Comparison of ENCODE assay signal across 24 cellular contexts in the genomic region with DNA sequence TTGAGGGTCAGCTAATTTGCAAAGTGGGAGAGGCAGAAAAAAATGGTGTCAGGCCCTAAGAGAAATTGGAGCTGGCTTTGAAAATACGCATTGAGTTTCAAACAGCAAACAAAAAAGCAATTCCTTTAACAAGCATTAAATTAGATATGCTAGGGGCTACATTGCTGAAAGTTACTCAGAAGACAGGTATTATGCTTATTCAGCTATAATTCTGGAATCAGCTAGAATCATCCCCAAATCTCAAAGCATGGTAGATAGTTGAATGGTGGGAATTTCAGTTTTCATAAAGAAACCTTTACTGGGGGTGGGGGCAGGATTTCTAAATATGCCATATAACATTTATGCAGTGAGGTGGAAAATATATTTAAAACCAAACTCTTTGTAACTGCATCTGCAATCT.
"Had no signal": no experiment of that assay in that cellular context is flagged by ENCODE, and none has a peak within 500 bp of the region (broad histone marks: within the 10 kb centered on the region; RNA-seq: fewer than 3 reads in every experiment).

No MANE protein-coding gene starts in this region.

- H3K27me3 Mint-ChIP-seq: activated CD4-positive, alpha-beta T cell treated with anti-CD3 and anti-CD28 coated beads, Interleukin-2, amount 10 ng/mL, durations not matched to agents 24 days and 14 days; activated CD8-positive, alpha-beta memory T cell treated with anti-CD3 and anti-CD28 coated beads, Interleukin-2, amount 10 ng/mL, durations not matched to agents 7 days and 5 days; activated naive CD4-positive, alpha-beta T cell treated with anti-CD3 and anti-CD28 coated beads, Interleukin-2, amount 50 U/mL, for 24 hours; activated T-cell treated with anti-CD3 and anti-CD28 coated beads, Interleukin-2, amount 50 U/mL, for 24 hours; central memory CD8-positive, alpha-beta T cell had no signal

- H3K9me3 ChIP-seq: body of pancreas, MG63 had no signal

- H3K4me3 ChIP-seq: body of pancreas, MG63 had no signal

- H3K36me3 ChIP-seq: MG63 had no signal

- H3K27me3 ChIP-seq: body of pancreas, MG63 had no signal

- DNase-seq: activated CD4-positive, alpha-beta T cell treated with anti-CD3 and anti-CD28 coated beads, Interleukin-2, amount 10 ng/mL, durations not matched to agents 24 days and 14 days; activated CD4-positive, alpha-beta T cell treated with anti-CD3 and anti-CD28 coated beads, Interleukin-2, amount 50 U/mL, for 48 hours; activated CD8-positive, alpha-beta memory T cell treated with anti-CD3 and anti-CD28 coated beads, Interleukin-2, amount 10 ng/mL, durations not matched to agents 7 days and 5 days; activated effector memory CD4-positive, alpha-beta T cell treated with Interleukin-2 at 50 U/mL for 16 hours; activated naive CD4-positive, alpha-beta T cell; activated T-cell treated with anti-CD3 and anti-CD28 coated beads, Interleukin-2, amount 50 U/mL, for 24 hours; aorta; body of pancreas; MG63; MV-4-11; NCI-H1092 treated with DMSO at 0.1 percent for 48 hours; NCI-H1436; NCI-H1694 treated with DMSO at 0.1 percent for 48 hours; NCI-H2029 treated with DMSO at 0.1 percent for 48 hours; NCI-H345; NCI-H510A; NCI-H526 treated with DMSO at 0.1 percent for 48 hours; NCI-H82; SIG-M5 had no signal

- H3K36me3 Mint-ChIP-seq: activated naive CD4-positive, alpha-beta T cell treated with anti-CD3 and anti-CD28 coated beads, Interleukin-2, amount 50 U/mL, for 24 hours had no signal

- H3K9me3 Mint-ChIP-seq: activated CD4-positive, alpha-beta T cell treated with anti-CD3 and anti-CD28 coated beads, Interleukin-2, amount 10 ng/mL, durations not matched to agents 24 days and 14 days; activated naive CD4-positive, alpha-beta T cell treated with anti-CD3 and anti-CD28 coated beads, Interleukin-2, amount 50 U/mL, for 24 hours; activated T-cell treated with anti-CD3 and anti-CD28 coated beads, Interleukin-2, amount 50 U/mL, for 24 hours; activated T-helper 1 cell treated with anti-CD3 and anti-CD28 coated beads, Interleukin-12 subunit alpha, Interleukin-12 subunit beta, Interleukin-2, Interleukin-4 antibody, amounts not matched to agents 30 ng/mL and 10 ng/mL and 1 ng/mL, durations not matched to agents 14 hours and 24 hours and 36 hours; central memory CD8-positive, alpha-beta T cell; T-helper 2 cell treated with Interferon-gamma antibody and Interleukin-4, amounts not matched to agents 5 μg/mL and 100 μg/mL, for 36 hours had no signal

- H3K4me3 Mint-ChIP-seq: activated CD4-positive, alpha-beta T cell treated with anti-CD3 and anti-CD28 coated beads, Interleukin-2, amount 10 ng/mL, durations not matched to agents 24 days and 14 days; activated CD8-positive, alpha-beta memory T cell treated with anti-CD3 and anti-CD28 coated beads, Interleukin-2, amount 10 ng/mL, durations not matched to agents 7 days and 5 days; activated T-cell treated with anti-CD3 and anti-CD28 coated beads, Interleukin-2, amount 50 U/mL, for 24 hours; central memory CD8-positive, alpha-beta T cell had no signal

- H3K27ac Mint-ChIP-seq: activated CD4-positive, alpha-beta T cell treated with anti-CD3 and anti-CD28 coated beads, Interleukin-2, amount 10 ng/mL, durations not matched to agents 24 days and 14 days; activated CD8-positive, alpha-beta memory T cell treated with anti-CD3 and anti-CD28 coated beads, Interleukin-2, amount 10 ng/mL, durations not matched to agents 7 days and 5 days; activated T-cell treated with anti-CD3 and anti-CD28 coated beads, Interleukin-2, amount 50 U/mL, for 24 hours had no signal

- ATAC-seq: activated CD4-positive, CD25-positive, alpha-beta regulatory T cell treated with anti-CD3 and anti-CD28 coated beads, Interleukin-2, amount 50 U/mL, for 24 hours; activated CD8-positive, alpha-beta memory T cell treated with anti-CD3 and anti-CD28 coated beads, Interleukin-2, amount 10 ng/mL, durations not matched to agents 7 days and 5 days; body of pancreas had no signal

- H3K27ac ChIP-seq: body of pancreas had no signal

- H3K4me1 Mint-ChIP-seq: central memory CD8-positive, alpha-beta T cell had no signal
